In the genomic region with DNA sequence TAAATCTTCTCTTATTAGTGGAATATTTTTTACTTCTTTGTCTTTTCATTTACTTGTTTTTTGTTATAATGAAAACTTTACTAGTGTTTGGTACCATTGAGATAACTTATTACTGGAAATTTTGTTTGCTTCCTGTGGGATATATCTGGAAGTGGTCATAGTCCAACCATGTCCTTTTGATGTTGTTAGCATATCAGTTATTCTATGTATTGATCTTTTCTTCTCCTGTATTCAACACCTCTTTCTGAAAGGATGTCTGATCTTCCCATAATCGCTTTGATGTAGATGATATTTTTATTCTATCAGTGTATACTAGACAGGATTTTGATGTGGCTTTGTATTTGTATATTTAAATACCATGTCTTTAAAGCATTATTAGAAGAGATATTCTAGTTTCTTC, we compare ENCODE assay signal across 1 cellular context.
TF ChIP-seq lines count a peak whose summit lies in the region.

No MANE protein-coding gene starts in this region.

TF ChIP-seq in HepG2, 621 proteins besides CTCF, POLR2A, EP300 and RAD21 (continued from another document and continues in another):
- TF ChIP-seq ZNF367 (CRISPR knock-in tag; IDR thresholded peaks at IDR 0.05; ENCODE audit: borderline replicate concordance): no peak
- TF ChIP-seq ELF3 (CRISPR knock-in tag; IDR thresholded peaks at IDR 0.05): peak; percentile 50; the same call in 1 of the 2 replicates
- peak; percentile 60 for TF ChIP-seq SAP130 (CRISPR knock-in tag; IDR thresholded peaks at IDR 0.05; ENCODE audit: low read depth)
- no peak for TF ChIP-seq NBN (conservative IDR thresholded peaks at IDR 0.05)
- 0 out of 2 replicates have a peak, but pooled peaks have one; percentile 35 for TF ChIP-seq RARA (CRISPR knock-in tag; IDR thresholded peaks at IDR 0.05)
- TF ChIP-seq SOX13 (IDR thresholded peaks at IDR 0.05): no peak
- TF ChIP-seq SOX13 (CRISPR knock-in tag; conservative IDR thresholded peaks at IDR 0.05 in 1 of 2, IDR thresholded peaks at IDR 0.05 in 1 of 2): peak in 1 of 2 experiments; percentile 81; a peak in 2 of 4 replicates
- TF ChIP-seq FOXA3 (CRISPR knock-in tag; IDR thresholded peaks at IDR 0.05): peak; percentile 80
- peak; percentile 73; the same call in 1 of the 2 replicates for TF ChIP-seq HMG20A (CRISPR knock-in tag; IDR thresholded peaks at IDR 0.05; ENCODE audit: borderline replicate concordance)
- no peak for TF ChIP-seq ZNF878 (CRISPR knock-in tag; IDR thresholded peaks at IDR 0.05)
- peak; percentile 92 for TF ChIP-seq ONECUT2 (CRISPR knock-in tag; IDR thresholded peaks at IDR 0.05)
- no peak for TF ChIP-seq NFE2L2 (IDR thresholded peaks at IDR 0.05; ENCODE audit: low read length)
- no peak; the same call in 1 of the 2 replicates for TF ChIP-seq ZMYM4 (CRISPR knock-in tag; IDR thresholded peaks at IDR 0.05)
- TF ChIP-seq KAT2B (IDR thresholded peaks at IDR 0.05; ENCODE audit: borderline replicate concordance, low read depth, low read length): peak; percentile 63
- TF ChIP-seq KDM4B (CRISPR knock-in tag; IDR thresholded peaks at IDR 0.05): no peak
- peak; percentile 83; the same call in 1 of the 2 replicates for TF ChIP-seq SIX1 (CRISPR knock-in tag; IDR thresholded peaks at IDR 0.05; ENCODE audit: borderline replicate concordance)
- peak; percentile 92 for TF ChIP-seq GATAD2A (CRISPR knock-in tag; IDR thresholded peaks at IDR 0.05)
- peak; percentile 38; the same call in 1 of the 2 replicates for TF ChIP-seq HDAC2 (CRISPR knock-in tag; IDR thresholded peaks at IDR 0.05)
- peak; percentile 33; the same call in 1 of the 2 replicates for TF ChIP-seq ZNF614 (CRISPR knock-in tag; IDR thresholded peaks at IDR 0.05; ENCODE audit: borderline replicate concordance)
- TF ChIP-seq THAP11 (CRISPR knock-in tag; IDR thresholded peaks at IDR 0.05): peak; percentile 54; the same call in 1 of the 2 replicates
- TF ChIP-seq, protein P1, sequence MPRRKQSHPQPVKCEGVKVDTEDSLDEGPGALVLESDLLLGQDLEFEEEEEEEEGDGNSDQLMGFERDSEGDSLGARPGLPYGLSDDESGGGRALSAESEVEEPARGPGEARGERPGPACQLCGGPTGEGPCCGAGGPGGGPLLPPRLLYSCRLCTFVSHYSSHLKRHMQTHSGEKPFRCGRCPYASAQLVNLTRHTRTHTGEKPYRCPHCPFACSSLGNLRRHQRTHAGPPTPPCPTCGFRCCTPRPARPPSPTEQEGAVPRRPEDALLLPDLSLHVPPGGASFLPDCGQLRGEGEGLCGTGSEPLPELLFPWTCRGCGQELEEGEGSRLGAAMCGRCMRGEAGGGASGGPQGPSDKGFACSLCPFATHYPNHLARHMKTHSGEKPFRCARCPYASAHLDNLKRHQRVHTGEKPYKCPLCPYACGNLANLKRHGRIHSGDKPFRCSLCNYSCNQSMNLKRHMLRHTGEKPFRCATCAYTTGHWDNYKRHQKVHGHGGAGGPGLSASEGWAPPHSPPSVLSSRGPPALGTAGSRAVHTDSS (CRISPR knock-in tag; conservative IDR thresholded peaks at IDR 0.05): no peak
- TF ChIP-seq GATA4 (IDR thresholded peaks at IDR 0.05; ENCODE audit: borderline replicate concordance, low read depth): peak; percentile 40; the same call in 1 of the 2 replicates
- no peak for TF ChIP-seq ZNF510 (CRISPR knock-in tag; IDR thresholded peaks at IDR 0.05; ENCODE audit: low read depth)
- TF ChIP-seq, protein P2, sequence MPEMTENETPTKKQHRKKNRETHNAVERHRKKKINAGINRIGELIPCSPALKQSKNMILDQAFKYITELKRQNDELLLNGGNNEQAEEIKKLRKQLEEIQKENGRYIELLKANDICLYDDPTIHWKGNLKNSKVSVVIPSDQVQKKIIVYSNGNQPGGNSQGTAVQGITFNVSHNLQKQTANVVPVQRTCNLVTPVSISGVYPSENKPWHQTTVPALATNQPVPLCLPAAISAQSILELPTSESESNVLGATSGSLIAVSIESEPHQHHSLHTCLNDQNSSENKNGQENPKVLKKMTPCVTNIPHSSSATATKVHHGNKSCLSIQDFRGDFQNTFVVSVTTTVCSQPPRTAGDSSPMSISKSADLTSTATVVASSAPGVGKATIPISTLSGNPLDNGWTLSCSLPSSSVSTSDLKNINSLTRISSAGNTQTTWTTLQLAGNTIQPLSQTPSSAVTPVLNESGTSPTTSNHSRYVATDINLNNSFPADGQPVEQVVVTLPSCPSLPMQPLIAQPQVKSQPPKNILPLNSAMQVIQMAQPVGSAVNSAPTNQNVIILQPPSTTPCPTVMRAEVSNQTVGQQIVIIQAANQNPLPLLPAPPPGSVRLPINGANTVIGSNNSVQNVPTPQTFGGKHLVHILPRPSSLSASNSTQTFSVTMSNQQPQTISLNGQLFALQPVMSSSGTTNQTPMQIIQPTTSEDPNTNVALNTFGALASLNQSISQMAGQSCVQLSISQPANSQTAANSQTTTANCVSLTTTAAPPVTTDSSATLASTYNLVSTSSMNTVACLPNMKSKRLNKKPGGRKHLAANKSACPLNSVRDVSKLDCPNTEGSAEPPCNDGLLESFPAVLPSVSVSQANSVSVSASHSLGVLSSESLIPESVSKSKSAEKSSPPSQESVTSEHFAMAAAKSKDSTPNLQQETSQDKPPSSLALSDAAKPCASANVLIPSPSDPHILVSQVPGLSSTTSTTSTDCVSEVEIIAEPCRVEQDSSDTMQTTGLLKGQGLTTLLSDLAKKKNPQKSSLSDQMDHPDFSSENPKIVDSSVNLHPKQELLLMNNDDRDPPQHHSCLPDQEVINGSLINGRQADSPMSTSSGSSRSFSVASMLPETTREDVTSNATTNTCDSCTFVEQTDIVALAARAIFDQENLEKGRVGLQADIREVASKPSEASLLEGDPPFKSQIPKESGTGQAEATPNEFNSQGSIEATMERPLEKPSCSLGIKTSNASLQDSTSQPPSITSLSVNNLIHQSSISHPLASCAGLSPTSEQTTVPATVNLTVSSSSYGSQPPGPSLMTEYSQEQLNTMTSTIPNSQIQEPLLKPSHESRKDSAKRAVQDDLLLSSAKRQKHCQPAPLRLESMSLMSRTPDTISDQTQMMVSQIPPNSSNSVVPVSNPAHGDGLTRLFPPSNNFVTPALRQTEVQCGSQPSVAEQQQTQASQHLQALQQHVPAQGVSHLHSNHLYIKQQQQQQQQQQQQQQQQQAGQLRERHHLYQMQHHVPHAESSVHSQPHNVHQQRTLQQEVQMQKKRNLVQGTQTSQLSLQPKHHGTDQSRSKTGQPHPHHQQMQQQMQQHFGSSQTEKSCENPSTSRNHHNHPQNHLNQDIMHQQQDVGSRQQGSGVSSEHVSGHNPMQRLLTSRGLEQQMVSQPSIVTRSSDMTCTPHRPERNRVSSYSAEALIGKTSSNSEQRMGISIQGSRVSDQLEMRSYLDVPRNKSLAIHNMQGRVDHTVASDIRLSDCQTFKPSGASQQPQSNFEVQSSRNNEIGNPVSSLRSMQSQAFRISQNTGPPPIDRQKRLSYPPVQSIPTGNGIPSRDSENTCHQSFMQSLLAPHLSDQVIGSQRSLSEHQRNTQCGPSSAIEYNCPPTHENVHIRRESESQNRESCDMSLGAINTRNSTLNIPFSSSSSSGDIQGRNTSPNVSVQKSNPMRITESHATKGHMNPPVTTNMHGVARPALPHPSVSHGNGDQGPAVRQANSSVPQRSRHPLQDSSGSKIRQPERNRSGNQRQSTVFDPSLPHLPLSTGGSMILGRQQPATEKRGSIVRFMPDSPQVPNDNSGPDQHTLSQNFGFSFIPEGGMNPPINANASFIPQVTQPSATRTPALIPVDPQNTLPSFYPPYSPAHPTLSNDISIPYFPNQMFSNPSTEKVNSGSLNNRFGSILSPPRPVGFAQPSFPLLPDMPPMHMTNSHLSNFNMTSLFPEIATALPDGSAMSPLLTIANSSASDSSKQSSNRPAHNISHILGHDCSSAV (CRISPR knock-in tag; IDR thresholded peaks at IDR 0.05; ENCODE audit: borderline replicate concordance): no peak
- TF ChIP-seq ASH2L (IDR thresholded peaks at IDR 0.05; ENCODE audit: insufficient read length, low read depth, low read length): peak; percentile 59
- TF ChIP-seq, protein P3, sequence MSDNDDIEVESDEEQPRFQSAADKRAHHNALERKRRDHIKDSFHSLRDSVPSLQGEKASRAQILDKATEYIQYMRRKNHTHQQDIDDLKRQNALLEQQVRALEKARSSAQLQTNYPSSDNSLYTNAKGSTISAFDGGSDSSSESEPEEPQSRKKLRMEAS (IDR thresholded peaks at IDR 0.05): no peak
- TF ChIP-seq TCF7 (IDR thresholded peaks at IDR 0.05; ENCODE audit: low read depth): peak; percentile 90
- peak; percentile 59; the same call in 1 of the 2 replicates for TF ChIP-seq NCOR1 (IDR thresholded peaks at IDR 0.05; ENCODE audit: borderline replicate concordance, low read length)
- peak; percentile 86 for TF ChIP-seq ZNF24 (IDR thresholded peaks at IDR 0.05)
- peak; percentile 55 for TF ChIP-seq TCF7L2 (IDR thresholded peaks at IDR 0.05; ENCODE audit: low read depth, low read length)
- TF ChIP-seq ZNF816 (CRISPR knock-in tag; IDR thresholded peaks at IDR 0.05; ENCODE audit: borderline replicate concordance): no peak
- TF ChIP-seq ETV5 (CRISPR knock-in tag; IDR thresholded peaks at IDR 0.05; ENCODE audit: borderline replicate concordance): peak; percentile 40; the same call in 1 of the 2 replicates
- no peak for TF ChIP-seq NPAS2 (CRISPR knock-in tag; IDR thresholded peaks at IDR 0.05; ENCODE audit: borderline replicate concordance)
- TF ChIP-seq DPF2 (CRISPR knock-in tag; IDR thresholded peaks at IDR 0.05; ENCODE audit: borderline replicate concordance, low read depth): peak; percentile 25; the same call in 1 of the 2 replicates
- TF ChIP-seq, protein P4, sequence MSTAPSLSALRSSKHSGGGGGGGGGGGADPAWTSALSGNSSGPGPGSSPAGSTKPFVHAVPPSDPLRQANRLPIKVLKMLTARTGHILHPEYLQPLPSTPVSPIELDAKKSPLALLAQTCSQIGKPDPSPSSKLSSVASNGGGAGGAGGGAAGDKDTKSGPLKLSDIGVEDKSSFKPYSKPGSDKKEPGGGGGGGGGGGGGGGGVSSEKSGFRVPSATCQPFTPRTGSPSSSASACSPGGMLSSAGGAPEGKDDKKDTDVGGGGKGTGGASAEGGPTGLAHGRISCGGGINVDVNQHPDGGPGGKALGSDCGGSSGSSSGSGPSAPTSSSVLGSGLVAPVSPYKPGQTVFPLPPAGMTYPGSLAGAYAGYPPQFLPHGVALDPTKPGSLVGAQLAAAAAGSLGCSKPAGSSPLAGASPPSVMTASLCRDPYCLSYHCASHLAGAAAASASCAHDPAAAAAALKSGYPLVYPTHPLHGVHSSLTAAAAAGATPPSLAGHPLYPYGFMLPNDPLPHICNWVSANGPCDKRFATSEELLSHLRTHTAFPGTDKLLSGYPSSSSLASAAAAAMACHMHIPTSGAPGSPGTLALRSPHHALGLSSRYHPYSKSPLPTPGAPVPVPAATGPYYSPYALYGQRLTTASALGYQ (CRISPR knock-in tag; IDR thresholded peaks at IDR 0.05): peak; percentile 36; the same call in 1 of the 2 replicates
- no peak for TF ChIP-seq ZNF562 (CRISPR knock-in tag; IDR thresholded peaks at IDR 0.05; ENCODE audit: borderline replicate concordance)
- peak; percentile 91 for TF ChIP-seq BCL6 (CRISPR knock-in tag; IDR thresholded peaks at IDR 0.05)
- peak; percentile 72; the same call in 1 of the 2 replicates for TF ChIP-seq SOX5 (CRISPR knock-in tag; IDR thresholded peaks at IDR 0.05; ENCODE audit: borderline replicate concordance)
- TF ChIP-seq, protein P5, sequence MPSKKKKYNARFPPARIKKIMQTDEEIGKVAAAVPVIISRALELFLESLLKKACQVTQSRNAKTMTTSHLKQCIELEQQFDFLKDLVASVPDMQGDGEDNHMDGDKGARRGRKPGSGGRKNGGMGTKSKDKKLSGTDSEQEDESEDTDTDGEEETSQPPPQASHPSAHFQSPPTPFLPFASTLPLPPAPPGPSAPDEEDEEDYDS (CRISPR knock-in tag; IDR thresholded peaks at IDR 0.05): no peak
- TF ChIP-seq, protein P6, sequence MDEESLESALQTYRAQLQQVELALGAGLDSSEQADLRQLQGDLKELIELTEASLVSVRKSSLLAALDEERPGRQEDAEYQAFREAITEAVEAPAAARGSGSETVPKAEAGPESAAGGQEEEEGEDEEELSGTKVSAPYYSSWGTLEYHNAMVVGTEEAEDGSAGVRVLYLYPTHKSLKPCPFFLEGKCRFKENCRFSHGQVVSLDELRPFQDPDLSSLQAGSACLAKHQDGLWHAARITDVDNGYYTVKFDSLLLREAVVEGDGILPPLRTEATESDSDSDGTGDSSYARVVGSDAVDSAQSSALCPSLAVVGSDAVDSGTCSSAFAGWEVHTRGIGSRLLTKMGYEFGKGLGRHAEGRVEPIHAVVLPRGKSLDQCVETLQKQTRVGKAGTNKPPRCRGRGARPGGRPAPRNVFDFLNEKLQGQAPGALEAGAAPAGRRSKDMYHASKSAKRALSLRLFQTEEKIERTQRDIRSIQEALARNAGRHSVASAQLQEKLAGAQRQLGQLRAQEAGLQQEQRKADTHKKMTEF (CRISPR knock-in tag; IDR thresholded peaks at IDR 0.05): peak; percentile 34; the same call in 1 of the 2 replicates
- no peak for TF ChIP-seq ZNF589 (CRISPR knock-in tag; conservative IDR thresholded peaks at IDR 0.05)
- no peak for TF ChIP-seq SMYD3 (CRISPR knock-in tag; IDR thresholded peaks at IDR 0.05)
- TF ChIP-seq ZNF101 (CRISPR knock-in tag; IDR thresholded peaks at IDR 0.05; ENCODE audit: borderline replicate concordance, low read depth): no peak
- peak; percentile 52; the same call in 1 of the 2 replicates for TF ChIP-seq RXRB (CRISPR knock-in tag; IDR thresholded peaks at IDR 0.05; ENCODE audit: borderline replicate concordance)
- TF ChIP-seq FOXJ3 (CRISPR knock-in tag; IDR thresholded peaks at IDR 0.05; ENCODE audit: borderline replicate concordance): peak; percentile 52; the same call in 1 of the 2 replicates
- TF ChIP-seq TBX3 (IDR thresholded peaks at IDR 0.05; ENCODE audit: borderline replicate concordance): peak; percentile 85
- no peak for TF ChIP-seq ZFP82 (CRISPR knock-in tag; IDR thresholded peaks at IDR 0.05; ENCODE audit: borderline replicate concordance)
- TF ChIP-seq ZNF546 (CRISPR knock-in tag; conservative IDR thresholded peaks at IDR 0.05): no peak
- peak; percentile 83 for TF ChIP-seq HNF4A (CRISPR knock-in tag; IDR thresholded peaks at IDR 0.05)
- TF ChIP-seq NCOA2 (CRISPR knock-in tag; IDR thresholded peaks at IDR 0.05): peak; percentile 88
- TF ChIP-seq ZFP1 (CRISPR knock-in tag; IDR thresholded peaks at IDR 0.05): no peak
